ENCODE assay signal across 15 cellular contexts in genomic region chr1:111217183-111217910, GRCh38. TPM values are rescaled to one million over a fixed set of nuclear protein-coding genes. Genes with fewer than 3 reads are reported as not detected.
DNase-seq lines count a peak whose midpoint lies in the region; ATAC-seq and TF ChIP-seq lines count a peak whose summit lies in the region.
"Had no signal": no experiment of that assay in that cellular context is flagged by ENCODE, and none has a peak within 500 bp of the region (broad histone marks: within the 10 kb centered on the region; RNA-seq: fewer than 3 reads in every experiment).

No MANE protein-coding gene starts in this region.

- H3K27me3 Mint-ChIP-seq in CD14-positive monocyte (ENCODE audit: low read depth in 3 of 3) = peaks cover 0 to 5% (median 0%) of the 10 kb centered on the region in 3 donors
- H3K27me3 Mint-ChIP-seq in T-helper 2 cell treated with Interferon-gamma antibody and Interleukin-4, amounts not matched to agents 5 μg/mL and 100 μg/mL, for 36 hours (ENCODE audit: low read depth) = no peaks in the 10 kb centered on the region
- peaks cover 14 to 27% (median 22%) of the 10 kb centered on the region in 3 donors for H3K27me3 Mint-ChIP-seq in immature natural killer cell (ENCODE audit: low read depth in 3 of 3)

- peak overlapping the region in 4 of 7 donors; percentile 50 to 91 (median 86) for H3K27ac Mint-ChIP-seq in CD14-positive monocyte
- peak overlapping the region; percentile 90 for H3K27ac Mint-ChIP-seq in T-helper 2 cell treated with Interferon-gamma antibody and Interleukin-4, amounts not matched to agents 5 μg/mL and 100 μg/mL, for 36 hours
- H3K27ac Mint-ChIP-seq in immature natural killer cell = peak overlapping the region; percentile 97 to 99 (median 98)
- H3K27ac Mint-ChIP-seq: mesothelial cell of epicardium had no signal

- H3K4me3 ChIP-seq in GM12865 (ENCODE audit: low read depth, low read length) = peak overlapping the region; percentile 37
- H3K4me3 ChIP-seq in right lobe of liver = no peak overlapping the region
- H3K4me3 ChIP-seq: ovary, skin epidermis had no signal

- ATAC-seq in GM21423 (IDR thresholded peaks at IDR 0.05; ENCODE audit: unreplicated experiment) = no peak
- no peak for ATAC-seq in right lobe of liver
- ATAC-seq in GM18867 (IDR thresholded peaks at IDR 0.05; ENCODE audit: unreplicated experiment) = no peak

- 67% methylated on average over 5 of the region's 5 CpGs for WGBS in right lobe of liver (ENCODE audit: insufficient coverage, low coverage, low lambda C conversion rate, missing lambda C conversion rate)

- H3K36me3 Mint-ChIP-seq in CD14-positive monocyte (no peaks in the 10 kb centered on the region), immature natural killer cell (peaks cover 0 to 4% (median 0%) of the 10 kb centered on the region in 3 donors)
- H3K36me3 Mint-ChIP-seq in T-helper 2 cell treated with Interferon-gamma antibody and Interleukin-4, amounts not matched to agents 5 μg/mL and 100 μg/mL, for 36 hours (ENCODE audit: low read depth) = peaks cover 2% of the 10 kb centered on the region
- H3K36me3 Mint-ChIP-seq: mesothelial cell of epicardium had no signal

- TF ChIP-seq CTCF in CD14-positive monocyte (IDR thresholded peaks at IDR 0.05) (no peak), GM12865 (IDR thresholded peaks at IDR 0.05; ENCODE audit: insufficient read depth, low read depth, low read length, missing control alignments) (no peak), right lobe of liver (IDR thresholded peaks at IDR 0.05) (no peak)

- H3K4me1 Mint-ChIP-seq in CD14-positive monocyte (peaks cover 95% of the 10 kb centered on the region), immature natural killer cell (peaks cover 100% of the 10 kb centered on the region in 2 donors)
- peaks cover 96% of the 10 kb centered on the region for H3K4me1 Mint-ChIP-seq in T-helper 2 cell treated with Interferon-gamma antibody and Interleukin-4, amounts not matched to agents 5 μg/mL and 100 μg/mL, for 36 hours (ENCODE audit: low read depth)

- no peaks in the 10 kb centered on the region for H3K36me3 ChIP-seq in right lobe of liver
- H3K36me3 ChIP-seq: BE2C, ovary had no signal

- no peaks in the 10 kb centered on the region for H3K9me3 Mint-ChIP-seq in CD14-positive monocyte
- peaks cover 4% of the 10 kb centered on the region for H3K9me3 Mint-ChIP-seq in T-helper 2 cell treated with Interferon-gamma antibody and Interleukin-4, amounts not matched to agents 5 μg/mL and 100 μg/mL, for 36 hours
- H3K9me3 Mint-ChIP-seq in immature natural killer cell = peaks cover 0 to 6% (median 0%) of the 10 kb centered on the region in 6 donors

- no peak overlapping the region for H3K4me3 Mint-ChIP-seq in CD14-positive monocyte
- H3K4me3 Mint-ChIP-seq in T-helper 2 cell treated with Interferon-gamma antibody and Interleukin-4, amounts not matched to agents 5 μg/mL and 100 μg/mL, for 36 hours = peak overlapping the region; percentile 74
- H3K4me3 Mint-ChIP-seq in immature natural killer cell = peak overlapping the region; percentile 59 to 84 (median 69)
- H3K4me3 Mint-ChIP-seq: mesothelial cell of epicardium had no signal

- DNase-seq in CD14-positive monocyte (ENCODE audit: low spot score) (no peak), GM12865 (ENCODE audit: low read depth) (peak; percentile 71), immature natural killer cell (no peak), NCI-H226 (no peak), right lobe of liver (no peak)
- DNase-seq in T-helper 2 cell treated with Interferon-gamma antibody and Interleukin-4, amounts not matched to agents 5 μg/mL and 100 μg/mL, for 36 hours (ENCODE audit: low spot score) = no peak
- DNase-seq: BE2C, EL, NCI-H2029 treated with DMSO at 0.1 percent for 48 hours, NCI-H82, ovary had no signal

- TF ChIP-seq POLR2A in right lobe of liver (IDR thresholded peaks at IDR 0.05) = no peak

- H3K4me1 ChIP-seq in right lobe of liver = peaks cover 0 to 2% (median under 1%) of the 10 kb centered on the region in 4 donors
- H3K4me1 ChIP-seq: BE2C had no signal

- no peak overlapping the region for H3K27ac ChIP-seq in right lobe of liver
- H3K27ac ChIP-seq: ovary had no signal

- no peaks in the 10 kb centered on the region for H3K27me3 ChIP-seq in right lobe of liver
- H3K27me3 ChIP-seq: BE2C, ovary had no signal

- H3K9me3 ChIP-seq in right lobe of liver = no peaks in the 10 kb centered on the region
- H3K9me3 ChIP-seq: BE2C, ovary had no signal

- intact Hi-C loops in CD14-positive monocyte (cut with micrococcal nuclease) (no loop called here), right lobe of liver (cut with DNase I) (no loop called here)

RNA-seq across cellular contexts. Expression of gene CHI3L2, which starts 10.2 kb away (rescaled TPM):
- polyA plus RNA-seq in CD14-positive monocyte (1 to 10 TPM; 1.4 to 9.9 TPM), immature natural killer cell (10 to 100 TPM; 36.2 to 57.1 (median 42.8) TPM)
- total RNA-seq in right lobe of liver = under 1 TPM in 5 of 6 experiments, not detected in 1; 0.15 to 0.58 (median 0.26) TPM
- total RNA-seq: mesothelial cell of epicardium had no signal

RNA-seq across cellular contexts. Expression of gene DENND2D, which starts 16.9 kb away (rescaled TPM):
- polyA plus RNA-seq in CD14-positive monocyte (10 to 100 TPM; 22.4 to 24.0 TPM), immature natural killer cell (100 to 1,000 TPM; 145 to 474 (median 264) TPM)
- total RNA-seq in right lobe of liver = 10 to 100 TPM in 5 of 6 experiments, 1 to 10 TPM in 1; 9.6 to 18.6 (median 13.9) TPM

Comparison
In these comparisons a context has a peak if more than half of its experiments do, and no peak if none do; other contexts are left out.
1. H3K4me3 Mint-ChIP-seq: peak in T-helper 2 cell treated with Interferon-gamma antibody and Interleukin-4, amounts not matched to agents 5 μg/mL and 100 μg/mL, for 36 hours (single experiment) and immature natural killer cell (5 of 5); none in CD14-positive monocyte (0 of 2).
2. RNA of gene DENND2D, which starts 16.9 kb away (polyA plus RNA-seq): 145 to 474 TPM in immature natural killer cell; 22.4 to 24.0 TPM in CD14-positive monocyte; every median in the first group is over 4 times any median in the second.
3. Peak in every context shown above with its lines, with median percentiles within 50 percentile points of each other: H3K27ac Mint-ChIP-seq.